In genomic region chr5:69093771-69094570, GRCh38 we compare ENCODE assay signal across 8 cellular contexts. TPM values are rescaled to one million over a fixed set of nuclear protein-coding genes. Genes with fewer than 3 reads are reported as not detected.
DNase-seq lines count a peak whose midpoint lies in the region; ATAC-seq and TF ChIP-seq lines count a peak whose summit lies in the region.

Gene SLC30A5 (plus strand): TSS chr5:69094014. CDS start chr5:69094256, 242 bp downstream.

- DNase-seq in DMS114 treated with DMSO at 0.1 percent for 48 hours (lab: John Stamatoyannopoulos, UW; ENCODE audit: unreplicated experiment) (peak; percentile 98), IMR-90 (peak; percentile 100), OCI-M1 (lab: John Stamatoyannopoulos, UW) (peak; percentile 99), activated T-cell treated with anti-CD3 and anti-CD28 coated beads for 4 hours (peak; percentile 97), epithelial cell of esophagus (ENCODE audit: low read depth) (peak; percentile 100), mucosa of gallbladder (ENCODE audit: low spot score) (peak; percentile 99)
- peak; percentile 98 for DNase-seq in stimulated activated CD8-positive, alpha-beta memory T cell treated with anti-CD3 and anti-CD28 coated beads, Interleukin-4, amount 100 ng/mL, for 48 hours

- peak within 1 kb of the TSS; percentile 92; the same call in 1 of the 2 replicates for H2AK5ac ChIP-seq in IMR-90 (ENCODE audit: low read depth, low read length)

- peaks cover 14 to 32% of the 10 kb centered on the region in 2 experiments for H3K79me1 ChIP-seq in IMR-90 (ENCODE audit: low read depth in 1 of 2, low read length in 2 of 2)

- H2AFZ ChIP-seq in IMR-90 (replicated peaks; ENCODE audit: low read length, poor library complexity) = peak within 1 kb of the TSS; percentile 97

- dilution Hi-C loops in IMR-90 (cut with HindIII; ENCODE audit: low sequenced_read_pairs, unreplicated experiment) = no loop called here

- no TSS peak for BruUV-seq in IMR-90 (replicated peaks; lab: Mats Ljungman, UMichigan)

- H3K4me3 ChIP-seq in IMR-90 (ENCODE audit: insufficient read depth, low read depth, low read length) (peak within 1 kb of the TSS; percentile 55), epithelial cell of esophagus (ENCODE audit: low read length) (peak within 1 kb of the TSS; percentile 79)

- peak within 1 kb of the TSS; percentile 95; the same call in 1 of the 2 replicates for H3K56ac ChIP-seq in IMR-90 (ENCODE audit: extremely low read depth, insufficient read depth, low read length)

- in situ Hi-C loops in IMR-90 (cut with MboI; ENCODE audit: low sequenced_read_pairs) = no loop called here

- peak; percentile 97 for ATAC-seq in GM21526 (IDR thresholded peaks at IDR 0.05; ENCODE audit: low FRiP score, unreplicated experiment)
- peak; percentile 100 for ATAC-seq in IMR-90 (ENCODE audit: low read depth)

- TF ChIP-seq CTCF in IMR-90 (conservative IDR thresholded peaks at IDR 0.05; ENCODE audit: low read depth, low read length) (peak; percentile 95), epithelial cell of esophagus (IDR thresholded peaks at IDR 0.05; ENCODE audit: insufficient read depth, low read depth, low read length, missing control alignments) (peak; percentile 96)

- peak; percentile 93 for TF ChIP-seq RAD21 in IMR-90 (IDR thresholded peaks at IDR 0.05; ENCODE audit: low read length)

- peaks cover 5% of the 10 kb centered on the region; the same call in 1 of the 2 replicates for H4K20me1 ChIP-seq in IMR-90 (ENCODE audit: insufficient read depth, low read length)

- WGBS in IMR-90 (ENCODE audit: extremely low coverage in 2 of 2, insufficient read length in 1 of 2), 2 experiments = 1% methylated on average over 43 of the region's 83 CpGs; no CpG with 5 or more reads in 1 of the 2 experiments

- CTCF ChIA-PET in IMR-90 (lab: Yijun Ruan, JAX) = interaction anchor here (0.6 to 1.6 kb wide), 12 partner anchors 10 to 278 kb away, joined by 3 to 27 read pairs (median 4); partner anchors contain the start of gene CENPH

- no peaks in the 10 kb centered on the region for H3K9me1 ChIP-seq in IMR-90 (ENCODE audit: insufficient read depth, low read length)

- POLR2A ChIA-PET in IMR-90 (lab: Charles Lee; ENCODE audit: unreplicated experiment) = interaction anchor here (0.6 to 1.0 kb wide), 2 partner anchors 252 to 276 kb away, joined by 3 to 7 read pairs; partner anchors contain the start of gene RAD17

- peak within 1 kb of the TSS; percentile 98 for H3K9ac ChIP-seq in IMR-90 (ENCODE audit: low read depth, low read length)

- peak within 1 kb of the TSS; percentile 85 for H3K4ac ChIP-seq in IMR-90 (ENCODE audit: low read depth, low read length)

- intact Hi-C loops in IMR-90 (cut with micrococcal nuclease) = loop anchor here (2.0 to 10.0 kb wide), 4 partner anchors 47 to 275 kb away; partner anchors contain the start of genes AK6, RAD17 and TAF9

- no peaks in the 10 kb centered on the region for H3K27me3 ChIP-seq in IMR-90 (ENCODE audit: control insufficient read depth, insufficient read depth, low read length)

- H3K14ac ChIP-seq in IMR-90 (replicated peaks; ENCODE audit: low read depth, low read length) = peak within 1 kb of the TSS; percentile 97

- peaks cover 3% of the 10 kb centered on the region; the same call in 1 of the 2 replicates for H3K4me1 ChIP-seq in IMR-90 (ENCODE audit: control insufficient read depth, insufficient read depth, low read length)

- peak within 1 kb of the TSS; percentile 63 for H2BK5ac ChIP-seq in IMR-90 (ENCODE audit: low read depth, low read length, poor library complexity, severe bottlenecking)

- peak; percentile 97 for TF ChIP-seq POLR2A in IMR-90 (IDR thresholded peaks at IDR 0.05; ENCODE audit: low read depth, low read length)

- no peak within 1 kb of the TSS for H2BK15ac ChIP-seq in IMR-90 (ENCODE audit: low read depth, low read length)

- peak within 1 kb of the TSS; percentile 21 for H4K5ac ChIP-seq in IMR-90 (ENCODE audit: low read depth, low read length)

- peak within 1 kb of the TSS; percentile 25; the same call in 1 of the 2 replicates for H2BK120ac ChIP-seq in IMR-90 (ENCODE audit: low read depth, low read length)

- H3K18ac ChIP-seq in IMR-90 (ENCODE audit: low read depth, low read length) = peak within 1 kb of the TSS; percentile 8

- peaks cover 4% of the 10 kb centered on the region; the same call in 1 of the 2 replicates for H3K36me3 ChIP-seq in IMR-90 (ENCODE audit: control insufficient read depth, insufficient read depth, low read length)

- H3K9me3 ChIP-seq in IMR-90 (ENCODE audit: control insufficient read depth, insufficient read depth, low read length) = no peaks in the 10 kb centered on the region

- peak within 1 kb of the TSS; percentile 64 for H3K27ac ChIP-seq in IMR-90 (ENCODE audit: insufficient read depth, low read length)

- peak within 1 kb of the TSS; percentile 31 for H2AK9ac ChIP-seq in IMR-90 (replicated peaks; ENCODE audit: low read depth, low read length, poor library complexity)

- H3K4me2 ChIP-seq in IMR-90 (ENCODE audit: low read depth, low read length) = peak within 1 kb of the TSS; percentile 84

- H2BK20ac ChIP-seq in IMR-90 (ENCODE audit: low read depth, low read length) = no peak within 1 kb of the TSS

- H4K8ac ChIP-seq in IMR-90 (ENCODE audit: low read depth in 2 of 2, low read length in 2 of 2) = peak within 1 kb of the TSS; percentile 84 to 89

- peak within 1 kb of the TSS; percentile 82 for H4K91ac ChIP-seq in IMR-90 (ENCODE audit: insufficient read depth, low read depth, low read length)

- H3K23ac ChIP-seq in IMR-90 (ENCODE audit: low read depth, low read length) = peak within 1 kb of the TSS; percentile 96

TF ChIP-seq in IMR-90, 13 proteins besides CTCF, POLR2A, EP300 and RAD21:
- TF ChIP-seq FOS (IDR thresholded peaks at IDR 0.05; ENCODE audit: low read depth, low read length) = no peak
- TF ChIP-seq CEBPB (IDR thresholded peaks at IDR 0.05; ENCODE audit: low read depth, low read length) = peak; percentile 33; the same call in 1 of the 2 replicates
- TF ChIP-seq USF2 (IDR thresholded peaks at IDR 0.05; ENCODE audit: low read depth, low read length) = no peak
- peak; percentile 29; the same call in 1 of the 2 replicates for TF ChIP-seq MAFK (IDR thresholded peaks at IDR 0.05; ENCODE audit: low read depth, low read length)
- peak; percentile 86; the same call in 1 of the 2 replicates for TF ChIP-seq MAZ (IDR thresholded peaks at IDR 0.05; ENCODE audit: borderline replicate concordance, low read depth, low read length)
- no peak for TF ChIP-seq NFE2L2 (IDR thresholded peaks at IDR 0.05; ENCODE audit: low read depth, low read length)
- TF ChIP-seq BHLHE40 (IDR thresholded peaks at IDR 0.05; ENCODE audit: low read depth, low read length) = no peak
- no peak; the same call in 1 of the 2 replicates for TF ChIP-seq CHD1 (IDR thresholded peaks at IDR 0.05; ENCODE audit: low read depth, low read length)
- peak; percentile 21 for TF ChIP-seq RCOR1 (IDR thresholded peaks at IDR 0.05; ENCODE audit: insufficient replicate concordance, low read length)
- TF ChIP-seq ELK1 (IDR thresholded peaks at IDR 0.05; ENCODE audit: borderline replicate concordance, low read depth, low read length) = no peak
- peak; percentile 82 for TF ChIP-seq MXI1 (IDR thresholded peaks at IDR 0.05; ENCODE audit: borderline replicate concordance, low read depth, low read length)
- peak; percentile 69 for TF ChIP-seq RFX5 (IDR thresholded peaks at IDR 0.05; ENCODE audit: low read depth, low read length)
- peak; percentile 60 for TF ChIP-seq SMC3 (IDR thresholded peaks at IDR 0.05; ENCODE audit: low read depth, low read length)

RNA-seq across cellular contexts. Expression of gene SLC30A5, which starts in this region (rescaled TPM):
- 34.8 and 63.3 TPM in 2 replicates for total RNA-seq in IMR-90 (2012; rRNA removed)
- 15.6 and 21.2 TPM in 2 replicates for polyA plus RNA-seq in IMR-90 (2012; rRNA removed)
- 8.2 and 8.3 TPM in 2 replicates for polyA plus RNA-seq in IMR-90 (2012; cell fraction: cytosol; rRNA removed)
- polyA plus RNA-seq in IMR-90 (2012; cell fraction: nucleus; rRNA removed; ENCODE audit: low replicate concordance) = 9.8 and 38.2 TPM in 2 replicates
- 60.5 TPM for total RNA-seq in mucosa of gallbladder

Comparison
In these comparisons a context has a peak if more than half of its experiments do, and no peak if none do; other contexts are left out.
1. Peak in every context shown above with its lines: DNase-seq, ATAC-seq, H3K4me3 ChIP-seq and H3K27ac ChIP-seq.